Comparison of ENCODE assay signal across 8 cellular contexts in the genomic region with DNA sequence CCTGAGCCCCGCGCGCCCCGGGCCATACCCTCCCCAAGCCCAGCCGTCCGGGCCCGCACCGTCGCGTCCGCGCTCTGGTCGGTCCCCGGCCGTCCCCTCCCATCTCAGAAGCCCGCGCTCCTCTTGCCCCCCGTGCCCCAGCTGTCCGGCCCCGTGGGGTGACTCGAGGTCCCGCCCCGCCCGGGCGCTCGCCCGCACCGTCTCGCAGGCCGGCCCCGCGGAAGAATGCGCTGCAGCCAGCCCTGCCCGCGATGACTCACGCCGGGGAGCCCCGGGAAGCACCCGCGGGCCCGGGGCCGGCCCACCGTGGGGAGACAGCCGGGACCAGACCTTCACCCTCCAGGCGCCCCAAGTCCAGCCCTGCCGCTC. TPM values are rescaled to one million over a fixed set of nuclear protein-coding genes. Genes with fewer than 3 reads are reported as not detected.
DNase-seq lines count a peak whose midpoint lies in the region; ATAC-seq and TF ChIP-seq lines count a peak whose summit lies in the region.

No MANE protein-coding gene starts in this region.

- no peaks in the 10 kb centered on the region for H4K20me1 ChIP-seq in SK-N-SH (ENCODE audit: insufficient read depth)

- H3K9me2 ChIP-seq in SK-N-SH, result no peaks in the 10 kb centered on the region

- peak overlapping the region; percentile 77 for H3K4me3 Mint-ChIP-seq in memory B cell

- H3K27me3 ChIP-seq in SK-N-SH (ENCODE audit: insufficient read depth) (no peaks in the 10 kb centered on the region), colonic mucosa (no peaks in the 10 kb centered on the region), transverse colon (no peaks in the 10 kb centered on the region)

- ATAC-seq in GM21381 (IDR thresholded peaks at IDR 0.05; ENCODE audit: unreplicated experiment) (peak; percentile 29), memory B cell (ENCODE audit: low read depth) (no peak), HG02571 (IDR thresholded peaks at IDR 0.05; ENCODE audit: unreplicated experiment) (no peak)

- H2AFZ ChIP-seq in SK-N-SH (ENCODE audit: low read depth), result peak overlapping the region; percentile 77

- no peak overlapping the region for H3K27ac Mint-ChIP-seq in memory B cell

- peak overlapping the region; percentile 47; the same call in 1 of the 2 replicates for H3K9ac ChIP-seq in SK-N-SH
- peak overlapping the region; percentile 89 to 90 for H3K9ac ChIP-seq in colonic mucosa (ENCODE audit: low read depth in 2 of 2, low read length in 2 of 2)

- peak; percentile 69 for DNase-seq in SK-N-SH
- peak; percentile 85 for DNase-seq in colonic mucosa
- DNase-seq in memory B cell (ENCODE audit: low spot score in 2 of 2), result no peak
- peak; percentile 88 for DNase-seq in transverse colon
- no peak for DNase-seq in putamen (ENCODE audit: low spot score)
- DNase-seq in anterior cingulate cortex (lab: John Stamatoyannopoulos, UW), result no peak

- TF ChIP-seq CTCF in SK-N-SH (IDR thresholded peaks at IDR 0.05) (no peak), colonic mucosa (IDR thresholded peaks at IDR 0.05) (no peak), transverse colon (IDR thresholded peaks at IDR 0.05) (no peak)

- H3K4me3 ChIP-seq in SK-N-SH (ENCODE audit: low read depth in 2 of 2, low read length in 1 of 2) (peak overlapping the region; percentile 46 to 66), colonic mucosa (peak overlapping the region; percentile 81), transverse colon (peak overlapping the region; percentile 12 to 69 (median 46))

- 2% methylated on average over 19 of the region's 46 CpGs for WGBS in SK-N-SH (ENCODE audit: low lambda C conversion rate)
- WGBS in transverse colon (ENCODE audit: low coverage in 1 of 2), 2 donors, result no CpG with 5 or more reads among the region's 46 CpGs

- H3F3A ChIP-seq in SK-N-SH (replicated peaks; ENCODE audit: insufficient read depth), result no peaks in the 10 kb centered on the region

- TF ChIP-seq RAD21 in SK-N-SH (IDR thresholded peaks at IDR 0.05; ENCODE audit: low read length), result no peak

- H3K4me1 Mint-ChIP-seq in memory B cell, result peaks cover 11% of the 10 kb centered on the region

- H3K27me3 Mint-ChIP-seq in memory B cell, result peaks cover 8% of the 10 kb centered on the region

- H3K4me1 ChIP-seq in SK-N-SH (ENCODE audit: control insufficient read depth in 1 of 2, insufficient read depth in 2 of 2, low read depth in 1 of 2, low read length in 1 of 2), result peaks cover 0 to 14% of the 10 kb centered on the region in 2 experiments; a peak in 2 of 4 replicates
- H3K4me1 ChIP-seq in colonic mucosa, result peaks cover 11% of the 10 kb centered on the region
- peaks cover 16 to 42% (median 38%) of the 10 kb centered on the region in 4 donors for H3K4me1 ChIP-seq in transverse colon

- CTCF ChIA-PET in SK-N-SH (lab: Yijun Ruan, JAX), result interaction anchor here (0.5 to 3.4 kb wide), 20 partner anchors 9 to 509 kb away, joined by 3 to 27 read pairs (median 5); a partner anchor contains a TSS

- peak overlapping the region; percentile 89 for H3K4me2 ChIP-seq in SK-N-SH

- H3K36me3 Mint-ChIP-seq in memory B cell, result no peaks in the 10 kb centered on the region

- H3K9me3 Mint-ChIP-seq in memory B cell, result no peaks in the 10 kb centered on the region

- no peak for TF ChIP-seq POLR2A in transverse colon (IDR thresholded peaks at IDR 0.05)

- TF ChIP-seq EP300 in SK-N-SH (IDR thresholded peaks at IDR 0.05; ENCODE audit: borderline replicate concordance in 1 of 2, low read depth in 1 of 2, low read length in 1 of 2) (no peak), transverse colon (IDR thresholded peaks at IDR 0.05; ENCODE audit: low read depth) (no peak)

- H3K79me2 ChIP-seq in SK-N-SH (ENCODE audit: insufficient read depth), result 0 out of 2 replicates have a peak, but pooled peaks cover 2% of the 10 kb centered on the region

- intact Hi-C loops in colonic mucosa (cut with DNase I), result no loop called here
- intact Hi-C loops in transverse colon (cut with DNase I; ENCODE audit: low total_unique reads), result no loop called here

- H3K36me3 ChIP-seq in SK-N-SH (replicated peaks in 1 of 2; ENCODE audit: control insufficient read depth in 1 of 2, insufficient read depth in 2 of 2, low read length in 1 of 2) (no peaks in the 10 kb centered on the region), colonic mucosa (no peaks in the 10 kb centered on the region), transverse colon (no peaks in the 10 kb centered on the region)

- H3K9me3 ChIP-seq in SK-N-SH, result no peaks in the 10 kb centered on the region
- no peaks in the 10 kb centered on the region for H3K9me3 ChIP-seq in colonic mucosa
- H3K9me3 ChIP-seq in transverse colon, result no peaks in the 10 kb centered on the region

- in situ Hi-C loops in transverse colon (cut with MboI; ENCODE audit: low pct_ligation_motif_present in 1 of 4, low pct_unique_long_range_greater_than_20kb in 1 of 4, low sequenced_read_pairs in 3 of 4), result no loop called here

- POLR2A ChIA-PET in SK-N-SH (lab: Yijun Ruan, JAX), result no interaction called here

- H3K27ac ChIP-seq in SK-N-SH (ENCODE audit: low read depth in 2 of 2, low read length in 1 of 2) (peak overlapping the region in 1 of 2 experiments; percentile 60; a peak in 1 of 4 replicates), colonic mucosa (peak overlapping the region; percentile 88), transverse colon (peak overlapping the region; percentile 82 to 90 (median 84))

TF ChIP-seq in SK-N-SH, 30 proteins besides CTCF, POLR2A, EP300 and RAD21 (continues in another document):
- TF ChIP-seq YY1 (IDR thresholded peaks at IDR 0.05; ENCODE audit: low read depth) (no peak), SIN3A (IDR thresholded peaks at IDR 0.05; ENCODE audit: borderline replicate concordance, low read depth, low read length) (no peak), RCOR1 (IDR thresholded peaks at IDR 0.05; ENCODE audit: low read length) (no peak), REST (IDR thresholded peaks at IDR 0.05; ENCODE audit: low read depth, low read length) (no peak), MEF2A (IDR thresholded peaks at IDR 0.05; ENCODE audit: borderline replicate concordance, low read depth) (no peak), FOXJ3 (CRISPR knock-in tag; IDR thresholded peaks at IDR 0.05) (no peak), JUND (IDR thresholded peaks at IDR 0.05) (peak; percentile 52; the same call in 1 of the 2 replicates), MXI1 (IDR thresholded peaks at IDR 0.05; ENCODE audit: low read depth, low read length) (no peak), TCF12 (IDR thresholded peaks at IDR 0.05) (no peak)
- TF ChIP-seq, protein P1, sequence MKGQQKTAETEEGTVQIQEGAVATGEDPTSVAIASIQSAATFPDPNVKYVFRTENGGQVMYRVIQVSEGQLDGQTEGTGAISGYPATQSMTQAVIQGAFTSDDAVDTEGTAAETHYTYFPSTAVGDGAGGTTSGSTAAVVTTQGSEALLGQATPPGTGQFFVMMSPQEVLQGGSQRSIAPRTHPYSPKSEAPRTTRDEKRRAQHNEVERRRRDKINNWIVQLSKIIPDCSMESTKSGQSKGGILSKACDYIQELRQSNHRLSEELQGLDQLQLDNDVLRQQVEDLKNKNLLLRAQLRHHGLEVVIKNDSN (IDR thresholded peaks at IDR 0.05; ENCODE audit: borderline replicate concordance, low read depth), result no peak
- TF ChIP-seq, protein P2, sequence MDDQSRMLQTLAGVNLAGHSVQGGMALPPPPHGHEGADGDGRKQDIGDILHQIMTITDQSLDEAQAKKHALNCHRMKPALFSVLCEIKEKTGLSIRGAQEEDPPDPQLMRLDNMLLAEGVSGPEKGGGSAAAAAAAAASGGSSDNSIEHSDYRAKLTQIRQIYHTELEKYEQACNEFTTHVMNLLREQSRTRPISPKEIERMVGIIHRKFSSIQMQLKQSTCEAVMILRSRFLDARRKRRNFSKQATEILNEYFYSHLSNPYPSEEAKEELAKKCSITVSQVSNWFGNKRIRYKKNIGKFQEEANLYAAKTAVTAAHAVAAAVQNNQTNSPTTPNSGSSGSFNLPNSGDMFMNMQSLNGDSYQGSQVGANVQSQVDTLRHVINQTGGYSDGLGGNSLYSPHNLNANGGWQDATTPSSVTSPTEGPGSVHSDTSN (IDR thresholded peaks at IDR 0.05), result no peak
- TF ChIP-seq, protein P3, sequence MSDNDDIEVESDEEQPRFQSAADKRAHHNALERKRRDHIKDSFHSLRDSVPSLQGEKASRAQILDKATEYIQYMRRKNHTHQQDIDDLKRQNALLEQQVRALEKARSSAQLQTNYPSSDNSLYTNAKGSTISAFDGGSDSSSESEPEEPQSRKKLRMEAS (IDR thresholded peaks at IDR 0.05; ENCODE audit: low read depth), result no peak

RNA-seq across cellular contexts. Expression of gene PHLDA2, which starts 0.3 kb away (rescaled TPM):
- polyA plus RNA-seq in SK-N-SH (2012; rRNA removed), result 16.2 and 23.6 TPM in 2 replicates
- polyA plus RNA-seq in SK-N-SH (2012; cell fraction: cytosol; rRNA removed), result 15.9 and 26.1 TPM in 2 replicates
- polyA plus RNA-seq in SK-N-SH (2012; cell fraction: nucleus; rRNA removed), result 15.9 and 37.1 TPM in 2 replicates
- 10 to 100 TPM; 31.6 to 41.6 TPM for total RNA-seq in colonic mucosa
- total RNA-seq in transverse colon, result 10 to 100 TPM in 1 of 4 donors, 1 to 10 TPM in 1, not detected in 2; 8.2 to 16.2 TPM

RNA-seq across cellular contexts. Expression of gene CDKN1C, which starts 43.9 kb away (rescaled TPM):
- 1.1 and 1.6 TPM in 2 replicates for polyA plus RNA-seq in SK-N-SH (2012; rRNA removed)
- 1.2 and 1.7 TPM in 2 replicates for polyA plus RNA-seq in SK-N-SH (2012; cell fraction: cytosol; rRNA removed)
- polyA plus RNA-seq in SK-N-SH (2012; cell fraction: nucleus; rRNA removed), result 2.4 and 4.2 TPM in 2 replicates
- total RNA-seq in colonic mucosa (10 to 100 TPM; 10.9 to 18.2 TPM), transverse colon (10 to 100 TPM; 12.4 to 40.0 (median 27.7) TPM)

Comparison
In these comparisons a context has a peak if more than half of its experiments do, and no peak if none do; other contexts are left out.
1. DNase-seq: peak in SK-N-SH (single experiment), colonic mucosa (single experiment) and transverse colon (single experiment); none in memory B cell (0 of 2), putamen (single experiment) and anterior cingulate cortex (0 of 58).
2. Peak in every context shown above with its lines, with median percentiles within 50 percentile points of each other: H3K4me3 ChIP-seq.